ENCODE assay signal across 1 cellular context in genomic region chr6:31403283-31403989, GRCh38.
TF ChIP-seq lines count a peak whose summit lies in the region.

TSS of gene MICA (plus strand) at chr6:31403595. CDS start at chr6:31403633, 38 bp downstream.

TF ChIP-seq in HEK293, 187 proteins besides CTCF, POLR2A, EP300 and RAD21 (continued from another document and continues in another):
- peak; percentile 63 for TF ChIP-seq ZNF629 (tag by site-specific recombination; IDR thresholded peaks at IDR 0.05)
- TF ChIP-seq PRDM4 (tag by site-specific recombination; IDR thresholded peaks at IDR 0.05) = no peak
- TF ChIP-seq SP3 (tag by site-specific recombination; IDR thresholded peaks at IDR 0.05) = peak; percentile 44
- TF ChIP-seq ZSCAN23 (tag by site-specific recombination; IDR thresholded peaks at IDR 0.05) = no peak
- TF ChIP-seq ZBTB48 (tag by site-specific recombination; IDR thresholded peaks at IDR 0.05) = peak; percentile 78
- 0 out of 2 replicates have a peak, but pooled peaks have one; percentile 45 for TF ChIP-seq ZNF2 (tag by site-specific recombination; IDR thresholded peaks at IDR 0.05)
- no peak for TF ChIP-seq ZBTB49 (tag by site-specific recombination; IDR thresholded peaks at IDR 0.05; ENCODE audit: low read depth)
- no peak for TF ChIP-seq ZFP41 (tag by site-specific recombination; IDR thresholded peaks at IDR 0.05; ENCODE audit: borderline replicate concordance)
- TF ChIP-seq ZBTB21 (tag by site-specific recombination; IDR thresholded peaks at IDR 0.05) = no peak
- peak; percentile 47; the same call in 1 of the 2 replicates for TF ChIP-seq BCL11B (tag by site-specific recombination; IDR thresholded peaks at IDR 0.05; ENCODE audit: low read depth)
- TF ChIP-seq GLI4 (tag by site-specific recombination; IDR thresholded peaks at IDR 0.05) = 0 out of 2 replicates have a peak, but pooled peaks have one; percentile 68
- TF ChIP-seq ZNF157 (tag by site-specific recombination; IDR thresholded peaks at IDR 0.05) = no peak
- TF ChIP-seq ZNF639 (tag by site-specific recombination; IDR thresholded peaks at IDR 0.05) = no peak; the same call in 1 of the 2 replicates
- peak; percentile 39; the same call in 1 of the 2 replicates for TF ChIP-seq WT1 (tag by site-specific recombination; IDR thresholded peaks at IDR 0.05)
- TF ChIP-seq ZEB2 (tag by site-specific recombination; IDR thresholded peaks at IDR 0.05) = peak; percentile 75; the same call in 1 of the 2 replicates
- no peak for TF ChIP-seq ZNF837 (tag by site-specific recombination; IDR thresholded peaks at IDR 0.05)
- TF ChIP-seq SP7 (tag by site-specific recombination; IDR thresholded peaks at IDR 0.05) = peak; percentile 54; the same call in 1 of the 2 replicates
- peak; percentile 71; the same call in 1 of the 2 replicates for TF ChIP-seq IKZF3 (tag by site-specific recombination; IDR thresholded peaks at IDR 0.05)
- TF ChIP-seq ZSCAN16 (tag by site-specific recombination; IDR thresholded peaks at IDR 0.05) = no peak
- peak; percentile 91 for TF ChIP-seq HIC1 (tag by site-specific recombination; IDR thresholded peaks at IDR 0.05)
- peak; percentile 97 for TF ChIP-seq ZNF10 (tag by site-specific recombination; IDR thresholded peaks at IDR 0.05)
- peak; percentile 46; the same call in 1 of the 2 replicates for TF ChIP-seq ZNF366 (tag by site-specific recombination; conservative IDR thresholded peaks at IDR 0.05)
- TF ChIP-seq ELK4 (IDR thresholded peaks at IDR 0.05; ENCODE audit: borderline replicate concordance, low read depth, low read length) = no peak
- TF ChIP-seq MYNN (tag by site-specific recombination; IDR thresholded peaks at IDR 0.05; ENCODE audit: borderline replicate concordance) = no peak
- TF ChIP-seq ZBTB20 (tag by site-specific recombination; IDR thresholded peaks at IDR 0.05) = peak; percentile 90; the same call in 1 of the 2 replicates
- no peak for TF ChIP-seq ZNF155 (tag by site-specific recombination; IDR thresholded peaks at IDR 0.05)
- TF ChIP-seq ZNF580 (tag by site-specific recombination; IDR thresholded peaks at IDR 0.05) = no peak
- TF ChIP-seq ZBTB26 (tag by site-specific recombination; optimal IDR thresholded peaks at IDR 0.05) = peak; percentile 88
- TF ChIP-seq GLIS2 (tag by site-specific recombination; IDR thresholded peaks at IDR 0.05) = no peak
- TF ChIP-seq ZNF24 (tag by site-specific recombination; IDR thresholded peaks at IDR 0.05) = peak; percentile 41; the same call in 1 of the 2 replicates
- no peak for TF ChIP-seq ZNF513 (tag by site-specific recombination; IDR thresholded peaks at IDR 0.05)
- 0 out of 2 replicates have a peak, but pooled peaks have one; percentile 51 for TF ChIP-seq OVOL3 (tag by site-specific recombination; IDR thresholded peaks at IDR 0.05)
- TF ChIP-seq ZNF624 (tag by site-specific recombination; IDR thresholded peaks at IDR 0.05) = no peak
- no peak for TF ChIP-seq HOXD13 (CRISPR knock-in tag; IDR thresholded peaks at IDR 0.05; ENCODE audit: borderline replicate concordance)
- TF ChIP-seq ZNF600 (tag by site-specific recombination; IDR thresholded peaks at IDR 0.05) = peak; percentile 87
- peak; percentile 76 for TF ChIP-seq ZNF335 (tag by site-specific recombination; conservative IDR thresholded peaks at IDR 0.05)
- no peak for TF ChIP-seq ZSCAN18 (tag by site-specific recombination; IDR thresholded peaks at IDR 0.05)
- no peak for TF ChIP-seq ZNF571 (tag by site-specific recombination; IDR thresholded peaks at IDR 0.05)
- TF ChIP-seq KLF1 (tag by site-specific recombination; IDR thresholded peaks at IDR 0.05) = peak; percentile 59
- TF ChIP-seq YY2 (tag by site-specific recombination; IDR thresholded peaks at IDR 0.05) = no peak; the same call in 1 of the 2 replicates
- 0 out of 2 replicates have a peak, but pooled peaks have one; percentile 8 for TF ChIP-seq ZFHX2 (tag by site-specific recombination; conservative IDR thresholded peaks at IDR 0.05)
- no peak for TF ChIP-seq ZNF670 (tag by site-specific recombination; IDR thresholded peaks at IDR 0.05; ENCODE audit: low read depth)
- peak; percentile 69 for TF ChIP-seq ZXDB (tag by site-specific recombination; IDR thresholded peaks at IDR 0.05)
- TF ChIP-seq ZFP37 (tag by site-specific recombination; IDR thresholded peaks at IDR 0.05) = peak; percentile 86; the same call in 1 of the 2 replicates
- no peak for TF ChIP-seq ZNF214 (tag by site-specific recombination; IDR thresholded peaks at IDR 0.05; ENCODE audit: borderline replicate concordance)
- peak; percentile 56 for TF ChIP-seq KLF17 (tag by site-specific recombination; IDR thresholded peaks at IDR 0.05)
- no peak for TF ChIP-seq GLI2 (tag by site-specific recombination; IDR thresholded peaks at IDR 0.05; ENCODE audit: borderline replicate concordance, low read depth)
- TF ChIP-seq ZNF623 (tag by site-specific recombination; IDR thresholded peaks at IDR 0.05) = peak; percentile 12; the same call in 1 of the 2 replicates
- TF ChIP-seq ZNF48 (tag by site-specific recombination; IDR thresholded peaks at IDR 0.05) = no peak
